Comparison of ENCODE assay signal across 38 cellular contexts in genomic region chr4:8526363-8526855, GRCh38. TPM values are rescaled to one million over a fixed set of nuclear protein-coding genes. Genes with fewer than 3 reads are reported as not detected.
"Had no signal": no experiment of that assay in that cellular context is flagged by ENCODE, and none has a peak within 500 bp of the region (broad histone marks: within the 10 kb centered on the region; RNA-seq: fewer than 3 reads in every experiment).

No MANE protein-coding gene starts in this region.

- H3K4me3 ChIP-seq: esophagus squamous epithelium, gastrocnemius medialis, left lung, lung, psoas muscle, thoracic aorta, upper lobe of left lung, vagina had no signal

- H3K79me2 ChIP-seq: parathyroid adenoma had no signal

- H3K4me1 ChIP-seq: esophagus squamous epithelium, gastrocnemius medialis, left lung, parathyroid adenoma, psoas muscle had no signal

- H3K9ac ChIP-seq: parathyroid adenoma had no signal

- H3K27ac Mint-ChIP-seq: activated CD4-positive, alpha-beta memory T cell treated with anti-CD3 and anti-CD28 coated beads, Interleukin-2, amount 10 ng/mL, durations not matched to agents 7 days and 5 days; activated naive CD4-positive, alpha-beta T cell treated with anti-CD3 and anti-CD28 coated beads, Interleukin-2, amount 50 U/mL, for 24 hours; activated naive CD8-positive, alpha-beta T cell treated with anti-CD3 and anti-CD28 coated beads, Interleukin-2, amount 50 U/mL, for 24 hours; activated T-helper 17 cell treated with anti-CD3 and anti-CD28 coated beads, Interleukin-2, amount 50 U/mL, for 72 hours; naive B cell; nephron progenitor cell; stimulated activated effector memory CD8-positive, alpha-beta T cell treated with anti-CD3 and anti-CD28 coated beads, Interleukin-12 subunit alpha, Interleukin-12 subunit beta, amount 100 ng/mL, for 72 hours; stimulated activated naive CD8-positive, alpha-beta T cell treated with anti-CD3 and anti-CD28 coated beads, Interleukin-15, Interleukin-2, amounts not matched to agents 100 ng/mL and 50 ng/mL, for 24 hours; T-helper 17 cell had no signal

- H3K9me3 Mint-ChIP-seq: activated naive CD4-positive, alpha-beta T cell treated with anti-CD3 and anti-CD28 coated beads, Interleukin-2, amount 50 U/mL, for 24 hours; activated naive CD8-positive, alpha-beta T cell treated with anti-CD3 and anti-CD28 coated beads, Interleukin-2, amount 50 U/mL, for 24 hours; central memory CD8-positive, alpha-beta T cell; stimulated activated effector memory CD8-positive, alpha-beta T cell treated with anti-CD3 and anti-CD28 coated beads, Interleukin-12 subunit alpha, Interleukin-12 subunit beta, amount 100 ng/mL, for 72 hours; stimulated activated naive CD8-positive, alpha-beta T cell treated with anti-CD3 and anti-CD28 coated beads, Interleukin-15, Interleukin-2, amounts not matched to agents 100 ng/mL and 50 ng/mL, for 24 hours had no signal

- H3K36me3 Mint-ChIP-seq: activated naive CD4-positive, alpha-beta T cell treated with anti-CD3 and anti-CD28 coated beads, Interleukin-2, amount 50 U/mL, for 24 hours; naive B cell; stimulated activated effector memory CD8-positive, alpha-beta T cell treated with anti-CD3 and anti-CD28 coated beads, Interleukin-12 subunit alpha, Interleukin-12 subunit beta, amount 100 ng/mL, for 72 hours had no signal

- H3K4me1 Mint-ChIP-seq: activated CD4-positive, alpha-beta memory T cell treated with anti-CD3 and anti-CD28 coated beads, Interleukin-2, amount 10 ng/mL, durations not matched to agents 7 days and 5 days; activated naive CD4-positive, alpha-beta T cell treated with anti-CD3 and anti-CD28 coated beads, Interleukin-2, amount 50 U/mL, for 24 hours; activated naive CD8-positive, alpha-beta T cell treated with anti-CD3 and anti-CD28 coated beads, Interleukin-2, amount 50 U/mL, for 24 hours; activated T-helper 17 cell treated with anti-CD3 and anti-CD28 coated beads, Interleukin-2, amount 50 U/mL, for 72 hours; central memory CD8-positive, alpha-beta T cell; naive B cell; stimulated activated effector memory CD8-positive, alpha-beta T cell treated with anti-CD3 and anti-CD28 coated beads, Interleukin-12 subunit alpha, Interleukin-12 subunit beta, amount 100 ng/mL, for 72 hours; T-helper 17 cell had no signal

- H3K27me3 Mint-ChIP-seq: activated CD4-positive, alpha-beta memory T cell treated with anti-CD3 and anti-CD28 coated beads, Interleukin-2, amount 10 ng/mL, durations not matched to agents 7 days and 5 days; activated naive CD4-positive, alpha-beta T cell treated with anti-CD3 and anti-CD28 coated beads, Interleukin-2, amount 50 U/mL, for 24 hours; activated naive CD8-positive, alpha-beta T cell treated with anti-CD3 and anti-CD28 coated beads, Interleukin-2, amount 50 U/mL, for 24 hours; activated T-helper 17 cell treated with anti-CD3 and anti-CD28 coated beads, Interleukin-2, amount 50 U/mL, for 72 hours; stimulated activated naive CD8-positive, alpha-beta T cell treated with anti-CD3 and anti-CD28 coated beads, Interleukin-15, Interleukin-2, amounts not matched to agents 100 ng/mL and 50 ng/mL, for 24 hours had no signal

- H3K27ac ChIP-seq: epithelial cell of prostate, gastrocnemius medialis, left lung, parathyroid adenoma, psoas muscle, thoracic aorta, vagina, WERI-Rb-1 had no signal

- H3K27me3 ChIP-seq: esophagus squamous epithelium, left lung, upper lobe of left lung, vagina had no signal

- FAIRE-seq: bronchial epithelial cell, colon, endometrium, islet of Langerhans had no signal

- H3K36me3 ChIP-seq: esophagus squamous epithelium, gastrocnemius medialis, left lung, thoracic aorta, upper lobe of left lung, vagina, WERI-Rb-1 had no signal

- H3K9me3 ChIP-seq: gastrocnemius medialis, upper lobe of left lung, vagina had no signal

- DNase-seq: activated CD4-positive, alpha-beta memory T cell treated with anti-CD3 and anti-CD28 coated beads, Interleukin-2, amount 10 ng/mL, durations not matched to agents 7 days and 5 days; activated CD4-positive, alpha-beta T cell treated with anti-CD3 and anti-CD28 coated beads for 48 hours; activated gamma-delta T cell treated with Interleukin-2 at 50 U/mL for 16 hours; activated naive CD8-positive, alpha-beta T cell treated with anti-CD3 and anti-CD28 coated beads, Interleukin-2, amount 50 U/mL, for 24 hours; activated T-cell treated with anti-CD3 and anti-CD28 coated beads, Interleukin-2, amount 50 U/mL, for 4 hours; dermis blood vessel endothelial cell; effector CD4-positive, alpha-beta T cell; esophagus squamous epithelium; gastrocnemius medialis; glutamatergic neuron; naive B cell; nephron progenitor cell; right cardiac atrium; stimulated activated CD4-positive, alpha-beta T cell treated with anti-CD3 and anti-CD28 coated beads, Interleukin-12 subunit alpha, Interleukin-12 subunit beta, amount 100 ng/mL, for 4 hours; stimulated activated CD4-positive, alpha-beta T cell treated with anti-CD3 and anti-CD28 coated beads, Interleukin-4, amount 100 ng/mL, for 24 hours; T-helper 17 cell; T1000; WERI-Rb-1 had no signal

- H3K4me3 Mint-ChIP-seq: activated CD4-positive, alpha-beta memory T cell treated with anti-CD3 and anti-CD28 coated beads, Interleukin-2, amount 10 ng/mL, durations not matched to agents 7 days and 5 days; activated naive CD4-positive, alpha-beta T cell treated with anti-CD3 and anti-CD28 coated beads, Interleukin-2, amount 50 U/mL, for 24 hours; activated naive CD8-positive, alpha-beta T cell treated with anti-CD3 and anti-CD28 coated beads, Interleukin-2, amount 50 U/mL, for 24 hours; activated T-cell treated with anti-CD3 and anti-CD28 coated beads, Interleukin-2, amount 50 U/mL, for 4 hours; activated T-helper 17 cell treated with anti-CD3 and anti-CD28 coated beads, Interleukin-2, amount 50 U/mL, for 72 hours; central memory CD8-positive, alpha-beta T cell; naive B cell; nephron progenitor cell; stimulated activated effector memory CD8-positive, alpha-beta T cell treated with anti-CD3 and anti-CD28 coated beads, Interleukin-12 subunit alpha, Interleukin-12 subunit beta, amount 100 ng/mL, for 72 hours; stimulated activated naive CD8-positive, alpha-beta T cell treated with anti-CD3 and anti-CD28 coated beads, Interleukin-15, Interleukin-2, amounts not matched to agents 100 ng/mL and 50 ng/mL, for 24 hours; T-helper 17 cell had no signal

- ATAC-seq: activated CD4-positive, CD25-positive, alpha-beta regulatory T cell treated with anti-CD3 and anti-CD28 coated beads, Interleukin-2, amount 50 U/mL, for 24 hours; activated naive CD8-positive, alpha-beta T cell treated with anti-CD3 and anti-CD28 coated beads, Interleukin-2, amount 50 U/mL, for 24 hours; activated T-cell treated with anti-CD3 and anti-CD28 coated beads, Interleukin-2, amount 50 U/mL, for 4 hours; activated T-helper 17 cell treated with anti-CD3 and anti-CD28 coated beads, Interleukin-2, amount 50 U/mL, for 72 hours; gastrocnemius medialis; left lung; psoas muscle; right cardiac atrium; stimulated activated effector memory CD8-positive, alpha-beta T cell treated with anti-CD3 and anti-CD28 coated beads, Interleukin-12 subunit alpha, Interleukin-12 subunit beta, amount 100 ng/mL, for 72 hours; T-helper 17 cell had no signal

- H2AFZ ChIP-seq: parathyroid adenoma had no signal

RNA-seq across cellular contexts. Expression of gene GPR78, which starts 53.8 kb away (rescaled TPM):
- total RNA-seq: activated T-cell treated with anti-CD3 and anti-CD28 coated beads, Interleukin-2, amount 50 U/mL, for 4 hours; activated T-helper 17 cell treated with anti-CD3 and anti-CD28 coated beads, Interleukin-2, amount 50 U/mL, for 72 hours; dermis blood vessel endothelial cell; gastrocnemius medialis; mesenteric fat pad; psoas muscle; subcutaneous adipose tissue; T-helper 17 cell; thoracic aorta had no signal
- polyA plus RNA-seq: psoas muscle had no signal
